1 cellular context compared by ENCODE assay signal in genomic region chr3:20405731-20406130, GRCh38.
TF ChIP-seq lines count a peak whose summit lies in the region.

No MANE protein-coding gene starts in this region.

TF ChIP-seq in H1, 55 proteins besides CTCF, POLR2A, EP300 and RAD21 (continued from another document):
- TF ChIP-seq CHD7 (IDR thresholded peaks at IDR 0.05; ENCODE audit: insufficient replicate concordance, low read length) (no peak), SIX5 (IDR thresholded peaks at IDR 0.05; ENCODE audit: low read depth, low read length) (no peak), CTBP2 (IDR thresholded peaks at IDR 0.05; ENCODE audit: borderline replicate concordance, insufficient read depth, insufficient read length, low read length) (no peak), SP1 (IDR thresholded peaks at IDR 0.05; ENCODE audit: low read depth, low read length) (no peak), ASH2L (IDR thresholded peaks at IDR 0.05; ENCODE audit: low read length) (no peak), SAP30 (IDR thresholded peaks at IDR 0.05; ENCODE audit: insufficient read depth, insufficient replicate concordance, low read length) (no peak), FOSL1 (IDR thresholded peaks at IDR 0.05; ENCODE audit: insufficient read depth, low read depth, low read length) (no peak), GABPA (IDR thresholded peaks at IDR 0.05; ENCODE audit: borderline replicate concordance, insufficient read depth, low read length) (no peak), TAF7 (optimal IDR thresholded peaks at IDR 0.05; ENCODE audit: borderline replicate concordance, low read depth, low read length) (no peak), EGR1 (IDR thresholded peaks at IDR 0.05; ENCODE audit: borderline replicate concordance, low read depth, low read length) (no peak), SP2 (IDR thresholded peaks at IDR 0.05; ENCODE audit: low read length) (no peak)
TF ChIP-seq in H1: peak in this region for 0.
